Comparison of ENCODE assay signal across 8 cellular contexts in genomic region chr10:108783897-108784296, GRCh38.
DNase-seq lines count a peak whose midpoint lies in the region; ATAC-seq and TF ChIP-seq lines count a peak whose summit lies in the region.

No MANE protein-coding gene starts in this region.

- no peaks in the 10 kb centered on the region for H3K4me1 ChIP-seq in A673 (ENCODE audit: insufficient read depth, low read length, poor library complexity, severe bottlenecking)
- no peaks in the 10 kb centered on the region for H3K4me1 ChIP-seq in tibial artery

- intact Hi-C loops in A673 (cut with micrococcal nuclease; ENCODE audit: unreplicated experiment) (loop anchor here (10.0 kb wide), 2 partner anchors 239 to 411 kb away; no protein-coding TSS in a partner anchor), tibial artery (cut with DNase I; ENCODE audit: low total_unique reads) (no loop called here)

- peak; percentile 82 for DNase-seq in A673 (ENCODE audit: low spot score)
- DNase-seq in GM10266 (ENCODE audit: extremely low spot score), result peak; percentile 25
- peak; percentile 8 for DNase-seq in NCI-H446 treated with DMSO at 0.1 percent for 48 hours (lab: John Stamatoyannopoulos, UW)
- peak; percentile 28 for DNase-seq in dermis blood vessel endothelial cell
- DNase-seq in stimulated activated CD4-positive, alpha-beta T cell treated with anti-CD3 and anti-CD28 coated beads, TNF-alpha, amount 100 ng/mL, for 48 hours (ENCODE audit: low read depth in 3 of 3), result peak in 2 of 3 donors; percentile 3 to 4
- no peak for DNase-seq in OCI-M2 (lab: John Stamatoyannopoulos, UW; ENCODE audit: unreplicated experiment)
- no peak for DNase-seq in tibial artery

- peak; percentile 77 for ATAC-seq in HG02610 (IDR thresholded peaks at IDR 0.05; ENCODE audit: unreplicated experiment)

- POLR2A ChIA-PET in A673 (lab: Charles Lee; ENCODE audit: low non-redundant PET), result no interaction called here

- H3K27me3 ChIP-seq in A673 (replicated peaks; ENCODE audit: insufficient read depth, low read depth, low read length, poor library complexity) (no peaks in the 10 kb centered on the region), tibial artery (no peaks in the 10 kb centered on the region)

- peaks cover 14% of the 10 kb centered on the region for H3K9me3 ChIP-seq in A673 (ENCODE audit: low read depth, low read length, poor library complexity, severe bottlenecking)
- H3K9me3 ChIP-seq in tibial artery, result peaks cover 0 to 13% (median 11%) of the 10 kb centered on the region in 3 donors

- CTCF ChIA-PET in A673 (lab: Charles Lee), result no interaction called here

- H3K4me3 ChIP-seq in A673 (ENCODE audit: low read depth, low read length, poor library complexity, severe bottlenecking) (no peak overlapping the region), tibial artery (no peak overlapping the region)

- H3K27ac ChIP-seq in A673 (ENCODE audit: low read depth, low read length, poor library complexity, severe bottlenecking), result no peak overlapping the region
- no peak overlapping the region for H3K27ac ChIP-seq in tibial artery

- no TSS peak for BruUV-seq in A673 (replicated peaks; lab: Mats Ljungman, UMichigan)

- no peaks in the 10 kb centered on the region for H3K36me3 ChIP-seq in A673 (ENCODE audit: insufficient read depth, low read length, poor library complexity, severe bottlenecking)
- H3K36me3 ChIP-seq in tibial artery, result no peaks in the 10 kb centered on the region

- TF ChIP-seq CTCF in A673 (conservative IDR thresholded peaks at IDR 0.05; ENCODE audit: low read depth, low read length) (peak; percentile 68), GM10266 (IDR thresholded peaks at IDR 0.05; ENCODE audit: control insufficient read depth, insufficient read depth, low read depth, missing control alignments) (peak; percentile 64), tibial artery (IDR thresholded peaks at IDR 0.05) (no peak)

Comparison
In these comparisons a context has a peak if more than half of its experiments do, and no peak if none do; other contexts are left out.
1. DNase-seq: peak in A673 (single experiment), GM10266 (single experiment), NCI-H446 treated with DMSO at 0.1 percent for 48 hours (single experiment), dermis blood vessel endothelial cell (single experiment) and stimulated activated CD4-positive, alpha-beta T cell treated with anti-CD3 and anti-CD28 coated beads, TNF-alpha, amount 100 ng/mL, for 48 hours (2 of 3); none in OCI-M2 (single experiment) and tibial artery (0 of 2).
2. CTCF ChIP-seq: peak in A673 (single experiment) and GM10266 (single experiment); none in tibial artery (0 of 2).